8 cellular contexts compared by ENCODE assay signal in genomic region chr1:202966006-202966904, GRCh38. TPM values are rescaled to one million over a fixed set of nuclear protein-coding genes. Genes with fewer than 3 reads are reported as not detected.
DNase-seq lines count a peak whose midpoint lies in the region; ATAC-seq lines count a peak whose summit lies in the region.

No MANE protein-coding gene starts in this region.

- H3K4me1 Mint-ChIP-seq in activated CD4-positive, alpha-beta T cell treated with anti-CD3 and anti-CD28 coated beads for 36 hours, result peaks cover 27% of the 10 kb centered on the region
- H3K4me1 Mint-ChIP-seq in activated naive CD8-positive, alpha-beta T cell treated with anti-CD3 and anti-CD28 coated beads, Interleukin-2, amount 10 ng/mL, durations not matched to agents 7 days and 5 days, result peaks cover 22% of the 10 kb centered on the region
- peaks cover 27 to 49% of the 10 kb centered on the region in 2 donors for H3K4me1 Mint-ChIP-seq in stimulated activated naive B cell treated with anti-CD40 and anti-IgM and Interleukin-4, amounts not matched to agents 10 μg/mL and 1 μg/mL and 100 μg/mL, for 72 hours

- H3K36me3 Mint-ChIP-seq in activated CD4-positive, alpha-beta T cell treated with anti-CD3 and anti-CD28 coated beads for 36 hours (ENCODE audit: low read depth), result peaks cover 2% of the 10 kb centered on the region
- H3K36me3 Mint-ChIP-seq in activated naive CD8-positive, alpha-beta T cell treated with anti-CD3 and anti-CD28 coated beads, Interleukin-2, amount 10 ng/mL, durations not matched to agents 7 days and 5 days, result peaks cover 4% of the 10 kb centered on the region
- H3K36me3 Mint-ChIP-seq in stimulated activated naive B cell treated with anti-CD40 and anti-IgM and Interleukin-4, amounts not matched to agents 10 μg/mL and 1 μg/mL and 100 μg/mL, for 72 hours, result peaks cover 19 to 30% of the 10 kb centered on the region in 2 donors

- H3K27me3 Mint-ChIP-seq in activated CD4-positive, alpha-beta T cell treated with anti-CD3 and anti-CD28 coated beads for 36 hours, result no peaks in the 10 kb centered on the region
- no peaks in the 10 kb centered on the region for H3K27me3 Mint-ChIP-seq in activated naive CD8-positive, alpha-beta T cell treated with anti-CD3 and anti-CD28 coated beads, Interleukin-2, amount 10 ng/mL, durations not matched to agents 7 days and 5 days
- no peaks in the 10 kb centered on the region for H3K27me3 Mint-ChIP-seq in stimulated activated naive B cell treated with anti-CD40 and anti-IgM and Interleukin-4, amounts not matched to agents 10 μg/mL and 1 μg/mL and 100 μg/mL, for 72 hours

- no peak for ATAC-seq in activated CD4-positive, alpha-beta T cell treated with anti-CD3 and anti-CD28 coated beads for 36 hours
- ATAC-seq in activated naive CD8-positive, alpha-beta T cell treated with anti-CD3 and anti-CD28 coated beads, Interleukin-2, amount 10 ng/mL, durations not matched to agents 7 days and 5 days (ENCODE audit: low read depth), result no peak
- ATAC-seq in stimulated activated naive B cell treated with anti-CD40 and anti-IgM and Interleukin-4, amounts not matched to agents 10 μg/mL and 1 μg/mL and 100 μg/mL, for 72 hours (replicated peaks), result no peak
- no peak for ATAC-seq in HG02970 (IDR thresholded peaks at IDR 0.05; ENCODE audit: low FRiP score, unreplicated experiment)

- H3K27ac ChIP-seq in iPS-18a (ENCODE audit: low read length), result no peak overlapping the region

- peaks cover 10% of the 10 kb centered on the region for H3K27me3 ChIP-seq in iPS-18a (ENCODE audit: control insufficient read depth, insufficient read depth, low read length)

- H3K9me3 ChIP-seq in iPS-18a (ENCODE audit: control insufficient read depth, low read depth, low read length), result no peaks in the 10 kb centered on the region

- DNase-seq in activated CD4-positive, alpha-beta T cell treated with anti-CD3 and anti-CD28 coated beads for 36 hours, result peak; percentile 9
- no peak for DNase-seq in activated CD4-positive, alpha-beta T cell treated with anti-CD3 and anti-CD28 coated beads for 1 hour
- no peak for DNase-seq in activated naive CD8-positive, alpha-beta T cell treated with anti-CD3 and anti-CD28 coated beads, Interleukin-2, amount 10 ng/mL, durations not matched to agents 7 days and 5 days
- no peak for DNase-seq in stimulated activated naive B cell treated with anti-CD40 and anti-IgM and Interleukin-4, amounts not matched to agents 10 μg/mL and 1 μg/mL and 100 μg/mL, for 72 hours
- DNase-seq in NCI-H2107 treated with DMSO at 0.1 percent for 48 hours (lab: John Stamatoyannopoulos, UW; ENCODE audit: unreplicated experiment) (no peak), NCI-H2227 treated with DMSO at 0.1 percent for 48 hours (lab: John Stamatoyannopoulos, UW) (no peak)

- H3K4me3 Mint-ChIP-seq in activated CD4-positive, alpha-beta T cell treated with anti-CD3 and anti-CD28 coated beads for 36 hours, result peak overlapping the region; percentile 84
- H3K4me3 Mint-ChIP-seq in activated naive CD8-positive, alpha-beta T cell treated with anti-CD3 and anti-CD28 coated beads, Interleukin-2, amount 10 ng/mL, durations not matched to agents 7 days and 5 days, result peak overlapping the region; percentile 79
- peak overlapping the region; percentile 84 to 91 for H3K4me3 Mint-ChIP-seq in stimulated activated naive B cell treated with anti-CD40 and anti-IgM and Interleukin-4, amounts not matched to agents 10 μg/mL and 1 μg/mL and 100 μg/mL, for 72 hours

- peak overlapping the region; percentile 79 for H3K4me3 ChIP-seq in iPS-18a (ENCODE audit: low read length)

- H3K9me3 Mint-ChIP-seq in activated CD4-positive, alpha-beta T cell treated with anti-CD3 and anti-CD28 coated beads for 36 hours (ENCODE audit: low read depth), result no peaks in the 10 kb centered on the region
- no peaks in the 10 kb centered on the region for H3K9me3 Mint-ChIP-seq in activated naive CD8-positive, alpha-beta T cell treated with anti-CD3 and anti-CD28 coated beads, Interleukin-2, amount 10 ng/mL, durations not matched to agents 7 days and 5 days
- H3K9me3 Mint-ChIP-seq in stimulated activated naive B cell treated with anti-CD40 and anti-IgM and Interleukin-4, amounts not matched to agents 10 μg/mL and 1 μg/mL and 100 μg/mL, for 72 hours, result no peaks in the 10 kb centered on the region

- CTCF ChIA-PET in activated CD4-positive, alpha-beta T cell treated with anti-CD3 and anti-CD28 coated beads for 36 hours (lab: Charles Lee), result interaction anchor here (3.0 kb wide), 1 partner anchor 33 kb away, joined by 11 read pairs; no protein-coding TSS in a partner anchor

- H3K27ac Mint-ChIP-seq in activated CD4-positive, alpha-beta T cell treated with anti-CD3 and anti-CD28 coated beads for 36 hours, result peak overlapping the region; percentile 58
- peak overlapping the region; percentile 74 for H3K27ac Mint-ChIP-seq in activated naive CD8-positive, alpha-beta T cell treated with anti-CD3 and anti-CD28 coated beads, Interleukin-2, amount 10 ng/mL, durations not matched to agents 7 days and 5 days
- H3K27ac Mint-ChIP-seq in stimulated activated naive B cell treated with anti-CD40 and anti-IgM and Interleukin-4, amounts not matched to agents 10 μg/mL and 1 μg/mL and 100 μg/mL, for 72 hours, result peak overlapping the region; percentile 86

- peaks cover 4% of the 10 kb centered on the region for H3K4me1 ChIP-seq in iPS-18a (ENCODE audit: control insufficient read depth, low read depth, low read length)

- intact Hi-C loops in activated CD4-positive, alpha-beta T cell treated with anti-CD3 and anti-CD28 coated beads for 36 hours (cut with DNase I, micrococcal nuclease), result loop anchor here in 1 of 2 experiments (2.0 to 10.0 kb wide), 3 partner anchors 155 to 1011 kb away; partner anchors contain the start of genes PCAT6, PTPN7 and TIMM17A

- POLR2A ChIA-PET in activated CD4-positive, alpha-beta T cell treated with anti-CD3 and anti-CD28 coated beads for 36 hours (lab: Charles Lee), result interaction anchor here (0.6 kb wide), 1 partner anchor 1407 kb away, joined by 3 read pairs; no protein-coding TSS in a partner anchor
- POLR2A ChIA-PET in activated naive CD8-positive, alpha-beta T cell treated with anti-CD3 and anti-CD28 coated beads, Interleukin-2, amount 10 ng/mL, durations not matched to agents 7 days and 5 days (lab: Charles Lee), result interaction anchor here (0.6 to 2.7 kb wide), 2 partner anchors 39 to 41 kb away, joined by 4 to 15 read pairs; partner anchors contain the start of gene TMEM183A

- H3K36me3 ChIP-seq in iPS-18a (ENCODE audit: control insufficient read depth, low read depth, low read length), result peaks cover 9% of the 10 kb centered on the region

- H3K9ac ChIP-seq in iPS-18a (ENCODE audit: low read length), result peak overlapping the region; percentile 68

RNA-seq across cellular contexts. Expression of gene CYB5R1, which starts 0.8 kb away (rescaled TPM):
- total RNA-seq in activated CD4-positive, alpha-beta T cell treated with anti-CD3 and anti-CD28 coated beads for 36 hours, result 10 to 100 TPM; 15.4 to 19.0 TPM
- 10 to 100 TPM; 30.6 to 35.2 TPM for total RNA-seq in activated naive CD8-positive, alpha-beta T cell treated with anti-CD3 and anti-CD28 coated beads, Interleukin-2, amount 10 ng/mL, durations not matched to agents 7 days and 5 days

RNA-seq across cellular contexts. Expression of gene ADIPOR1, which starts 8.1 kb away (rescaled TPM):
- total RNA-seq in activated CD4-positive, alpha-beta T cell treated with anti-CD3 and anti-CD28 coated beads for 36 hours, result 10 to 100 TPM; 65.4 to 85.1 TPM
- 10 to 100 TPM; 64.8 to 64.9 TPM for total RNA-seq in activated naive CD8-positive, alpha-beta T cell treated with anti-CD3 and anti-CD28 coated beads, Interleukin-2, amount 10 ng/mL, durations not matched to agents 7 days and 5 days

RNA-seq across cellular contexts. Expression of gene KLHL12, which starts 39.2 kb away (rescaled TPM):
- 10 to 100 TPM; 32.1 to 39.1 TPM for total RNA-seq in activated CD4-positive, alpha-beta T cell treated with anti-CD3 and anti-CD28 coated beads for 36 hours
- 10 to 100 TPM; 30.1 to 30.5 TPM for total RNA-seq in activated naive CD8-positive, alpha-beta T cell treated with anti-CD3 and anti-CD28 coated beads, Interleukin-2, amount 10 ng/mL, durations not matched to agents 7 days and 5 days

RNA-seq across cellular contexts. Expression of gene TMEM183A, which starts 40.9 kb away (rescaled TPM):
- 10 to 100 TPM; 68.6 to 71.0 TPM for total RNA-seq in activated CD4-positive, alpha-beta T cell treated with anti-CD3 and anti-CD28 coated beads for 36 hours
- 10 to 100 TPM; 77.1 to 78.4 TPM for total RNA-seq in activated naive CD8-positive, alpha-beta T cell treated with anti-CD3 and anti-CD28 coated beads, Interleukin-2, amount 10 ng/mL, durations not matched to agents 7 days and 5 days
